21 cellular contexts compared by ENCODE assay signal in genomic region chr9:108323615-108324014, GRCh38.
DNase-seq lines count a peak whose midpoint lies in the region; ATAC-seq and TF ChIP-seq lines count a peak whose summit lies in the region.
"Had no signal": no experiment of that assay in that cellular context is flagged by ENCODE, and none has a peak within 500 bp of the region (broad histone marks: within the 10 kb centered on the region; RNA-seq: fewer than 3 reads in every experiment).

No MANE protein-coding gene starts in this region.

- H3K27me3 ChIP-seq in neural cell (ENCODE audit: insufficient read depth, low read depth, low read length), result no peaks in the 10 kb centered on the region
- H3K27me3 ChIP-seq: BLaER1 treated with 17β-estradiol and CSF1 and Interleukin-3, amounts not matched to agents 10 nM and 100 nM had no signal

- no peaks in the 10 kb centered on the region for H4K20me1 ChIP-seq in neural cell (ENCODE audit: insufficient read depth)
- H4K20me1 ChIP-seq: BLaER1 treated with 17β-estradiol and CSF1 and Interleukin-3, amounts not matched to agents 10 nM and 100 nM had no signal

- no peaks in the 10 kb centered on the region for H3K9me2 ChIP-seq in neural cell (ENCODE audit: insufficient read depth, low read length)

- H3K4me1 Mint-ChIP-seq in activated T-cell treated with anti-CD3 and anti-CD28 coated beads, Interleukin-2, amount 50 U/mL, for 4 hours (ENCODE audit: low read depth), result no peaks in the 10 kb centered on the region
- H3K4me1 Mint-ChIP-seq: T-helper 17 cell had no signal

- no peak for TF ChIP-seq CTCF in neural cell (IDR thresholded peaks at IDR 0.05; ENCODE audit: poor library complexity, severe bottlenecking)

- H3K9me3 ChIP-seq in neural cell (ENCODE audit: low read length), result no peaks in the 10 kb centered on the region

- H3K4me3 ChIP-seq in neural cell (ENCODE audit: low read length), result peak overlapping the region; percentile 34
- H3K4me3 ChIP-seq: A549; BLaER1 treated with 17β-estradiol and CSF1 and Interleukin-3, amounts not matched to agents 10 nM and 100 nM; GM12878; SK-N-MC had no signal

- TF ChIP-seq RAD21 in neural cell (conservative IDR thresholded peaks at IDR 0.05), result no peak

- no peaks in the 10 kb centered on the region for H3K79me2 ChIP-seq in neural cell (replicated peaks; ENCODE audit: insufficient read depth, low read length)

- ATAC-seq in activated T-cell treated with anti-CD3 and anti-CD28 coated beads, Interleukin-2, amount 50 U/mL, for 4 hours, result no peak
- ATAC-seq: A549, GM12878, T-helper 17 cell had no signal

- peak overlapping the region; percentile 83 for H3K27ac ChIP-seq in epithelial cell of prostate
- no peak overlapping the region for H3K27ac ChIP-seq in neural cell (ENCODE audit: low read length)
- H3K27ac ChIP-seq: A549; BLaER1 treated with 17β-estradiol and CSF1 and Interleukin-3, amounts not matched to agents 10 nM and 100 nM; SK-N-MC had no signal

- no peaks in the 10 kb centered on the region for H3F3A ChIP-seq in neural cell (ENCODE audit: insufficient read depth, low read length, poor library complexity, severe bottlenecking)

- no peaks in the 10 kb centered on the region for H3K36me3 Mint-ChIP-seq in activated T-cell treated with anti-CD3 and anti-CD28 coated beads, Interleukin-2, amount 50 U/mL, for 4 hours (ENCODE audit: insufficient read depth)
- H3K36me3 Mint-ChIP-seq: IgD-negative memory B cell had no signal

- H3K36me3 ChIP-seq in neural cell (ENCODE audit: insufficient read depth, low read length), result no peaks in the 10 kb centered on the region
- H3K36me3 ChIP-seq: BLaER1 treated with 17β-estradiol and CSF1 and Interleukin-3, amounts not matched to agents 10 nM and 100 nM had no signal

- peak overlapping the region; percentile 15 for H3K4me2 ChIP-seq in neural cell (ENCODE audit: low read length)
- H3K4me2 ChIP-seq: A549; BLaER1 treated with 17β-estradiol and CSF1 and Interleukin-3, amounts not matched to agents 10 nM and 100 nM had no signal

- no peak overlapping the region for H2AFZ ChIP-seq in neural cell (ENCODE audit: low read depth, low read length)

- H3K9me3 Mint-ChIP-seq in activated T-cell treated with anti-CD3 and anti-CD28 coated beads, Interleukin-2, amount 50 U/mL, for 4 hours, result peaks cover 33% of the 10 kb centered on the region

- DNase-seq in HPDE6-E6E7 (ENCODE audit: extremely low spot score), result peak; percentile 28
- DNase-seq in RKO (ENCODE audit: low spot score), result peak; percentile 23
- DNase-seq in epithelial cell of prostate (ENCODE audit: low read depth, low spot score), result peak; percentile 22
- no peak for DNase-seq in NAMALWA (ENCODE audit: low spot score)
- DNase-seq in KG1 (lab: John Stamatoyannopoulos, UW), result no peak
- DNase-seq in activated T-cell treated with anti-CD3 and anti-CD28 coated beads, Interleukin-2, amount 50 U/mL, for 4 hours, result no peak
- DNase-seq: AML-193; CD4-positive, alpha-beta T cell; COR-L47; GDM1; HCEC 1CT; NCI-H2029; NCI-H526 treated with DMSO at 0.1 percent for 48 hours; SIG-M5; T-helper 17 cell had no signal

- no peak overlapping the region for H3K4me3 Mint-ChIP-seq in activated T-cell treated with anti-CD3 and anti-CD28 coated beads, Interleukin-2, amount 50 U/mL, for 4 hours
- H3K4me3 Mint-ChIP-seq: CD4-positive, alpha-beta T cell; IgD-negative memory B cell; T-helper 17 cell had no signal

- no peaks in the 10 kb centered on the region for H3K27me3 Mint-ChIP-seq in activated T-cell treated with anti-CD3 and anti-CD28 coated beads, Interleukin-2, amount 50 U/mL, for 4 hours (ENCODE audit: low read depth)
- H3K27me3 Mint-ChIP-seq: CD4-positive, alpha-beta T cell; IgD-negative memory B cell; T-helper 17 cell had no signal

- H3K9ac ChIP-seq in neural cell (ENCODE audit: low read length), result no peak overlapping the region
- H3K9ac ChIP-seq: BLaER1 treated with 17β-estradiol and CSF1 and Interleukin-3, amounts not matched to agents 10 nM and 100 nM had no signal

- no peak for TF ChIP-seq EP300 in neural cell (conservative IDR thresholded peaks at IDR 0.05; ENCODE audit: poor library complexity, severe bottlenecking)

TF ChIP-seq in neural cell, 6 proteins besides CTCF, POLR2A, EP300 and RAD21:
- TF ChIP-seq, protein P1, sequence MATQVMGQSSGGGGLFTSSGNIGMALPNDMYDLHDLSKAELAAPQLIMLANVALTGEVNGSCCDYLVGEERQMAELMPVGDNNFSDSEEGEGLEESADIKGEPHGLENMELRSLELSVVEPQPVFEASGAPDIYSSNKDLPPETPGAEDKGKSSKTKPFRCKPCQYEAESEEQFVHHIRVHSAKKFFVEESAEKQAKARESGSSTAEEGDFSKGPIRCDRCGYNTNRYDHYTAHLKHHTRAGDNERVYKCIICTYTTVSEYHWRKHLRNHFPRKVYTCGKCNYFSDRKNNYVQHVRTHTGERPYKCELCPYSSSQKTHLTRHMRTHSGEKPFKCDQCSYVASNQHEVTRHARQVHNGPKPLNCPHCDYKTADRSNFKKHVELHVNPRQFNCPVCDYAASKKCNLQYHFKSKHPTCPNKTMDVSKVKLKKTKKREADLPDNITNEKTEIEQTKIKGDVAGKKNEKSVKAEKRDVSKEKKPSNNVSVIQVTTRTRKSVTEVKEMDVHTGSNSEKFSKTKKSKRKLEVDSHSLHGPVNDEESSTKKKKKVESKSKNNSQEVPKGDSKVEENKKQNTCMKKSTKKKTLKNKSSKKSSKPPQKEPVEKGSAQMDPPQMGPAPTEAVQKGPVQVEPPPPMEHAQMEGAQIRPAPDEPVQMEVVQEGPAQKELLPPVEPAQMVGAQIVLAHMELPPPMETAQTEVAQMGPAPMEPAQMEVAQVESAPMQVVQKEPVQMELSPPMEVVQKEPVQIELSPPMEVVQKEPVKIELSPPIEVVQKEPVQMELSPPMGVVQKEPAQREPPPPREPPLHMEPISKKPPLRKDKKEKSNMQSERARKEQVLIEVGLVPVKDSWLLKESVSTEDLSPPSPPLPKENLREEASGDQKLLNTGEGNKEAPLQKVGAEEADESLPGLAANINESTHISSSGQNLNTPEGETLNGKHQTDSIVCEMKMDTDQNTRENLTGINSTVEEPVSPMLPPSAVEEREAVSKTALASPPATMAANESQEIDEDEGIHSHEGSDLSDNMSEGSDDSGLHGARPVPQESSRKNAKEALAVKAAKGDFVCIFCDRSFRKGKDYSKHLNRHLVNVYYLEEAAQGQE (IDR thresholded peaks at IDR 0.05; ENCODE audit: borderline replicate concordance), result no peak
- TF ChIP-seq SMC3 (conservative IDR thresholded peaks at IDR 0.05; ENCODE audit: poor library complexity), result no peak
- no peak for TF ChIP-seq MXI1 (conservative IDR thresholded peaks at IDR 0.05; ENCODE audit: poor library complexity, severe bottlenecking)
- no peak for TF ChIP-seq EZH2 (IDR thresholded peaks at IDR 0.05; ENCODE audit: borderline replicate concordance, insufficient read depth, low read length, poor library complexity, severe bottlenecking)
- no peak for TF ChIP-seq TAF1 (IDR thresholded peaks at IDR 0.05; ENCODE audit: low read depth)
- TF ChIP-seq POLR2AphosphoS5 (IDR thresholded peaks at IDR 0.05), result no peak
TF ChIP-seq in neural cell: peak in this region for 0.

Comparison
In these comparisons a context has a peak if more than half of its experiments do, and no peak if none do; other contexts are left out.
1. DNase-seq: peak in HPDE6-E6E7 (single experiment), RKO (single experiment) and epithelial cell of prostate (single experiment); none in NAMALWA (single experiment), KG1 (single experiment) and activated T-cell treated with anti-CD3 and anti-CD28 coated beads, Interleukin-2, amount 50 U/mL, for 4 hours (single experiment).